Comparison of ENCODE assay signal across 9 cellular contexts in genomic region chr6:133512410-133513016, GRCh38.
DNase-seq lines count a peak whose midpoint lies in the region; ATAC-seq and TF ChIP-seq lines count a peak whose summit lies in the region.
"Had no signal": no experiment of that assay in that cellular context is flagged by ENCODE, and none has a peak within 500 bp of the region (broad histone marks: within the 10 kb centered on the region; RNA-seq: fewer than 3 reads in every experiment).

No MANE protein-coding gene starts in this region.

- no peak for TF ChIP-seq POLR2A in esophagus muscularis mucosa (IDR thresholded peaks at IDR 0.05; ENCODE audit: low read depth)

- H3K4me3 Mint-ChIP-seq in neural crest cell = no peak overlapping the region

- no peak for TF ChIP-seq EP300 in esophagus muscularis mucosa (IDR thresholded peaks at IDR 0.05)

- H3K4me1 Mint-ChIP-seq in neural crest cell = no peaks in the 10 kb centered on the region

- intact Hi-C loops in esophagus muscularis mucosa (cut with DNase I) = loop anchor here (5.0 to 10.0 kb wide), 3 partner anchors 328 to 690 kb away; no protein-coding TSS in a partner anchor

- TF ChIP-seq CTCF in esophagus muscularis mucosa (IDR thresholded peaks at IDR 0.05) (peak; percentile 57 to 61 (median 57)), neural crest cell (conservative IDR thresholded peaks at IDR 0.05) (peak; percentile 90)

- H3K27ac Mint-ChIP-seq in neural crest cell (ENCODE audit: unreplicated experiment) = no peak overlapping the region
- H3K27ac Mint-ChIP-seq: activated naive CD4-positive, alpha-beta T cell treated with anti-CD3 and anti-CD28 coated beads, Interleukin-2, amount 50 U/mL, for 72 hours had no signal

- no peaks in the 10 kb centered on the region for H3K4me1 ChIP-seq in esophagus muscularis mucosa

- peaks cover 5% of the 10 kb centered on the region for H3K27me3 Mint-ChIP-seq in neural crest cell (ENCODE audit: low read depth)

- no peaks in the 10 kb centered on the region for H3K27me3 ChIP-seq in esophagus muscularis mucosa

- 43% methylated on average over 4 of the region's 4 CpGs for WGBS in esophagus muscularis mucosa

- ATAC-seq in HG03439 (IDR thresholded peaks at IDR 0.05; ENCODE audit: unreplicated experiment) (no peak), GM19452 (IDR thresholded peaks at IDR 0.05; ENCODE audit: unreplicated experiment) (no peak)
- ATAC-seq: activated naive CD4-positive, alpha-beta T cell treated with anti-CD3 and anti-CD28 coated beads, Interleukin-2, amount 50 U/mL, for 72 hours had no signal

- no peaks in the 10 kb centered on the region for H3K36me3 Mint-ChIP-seq in neural crest cell (ENCODE audit: low read depth)
- H3K36me3 Mint-ChIP-seq: activated naive CD4-positive, alpha-beta T cell treated with anti-CD3 and anti-CD28 coated beads, Interleukin-2, amount 50 U/mL, for 72 hours had no signal

- H3K27ac ChIP-seq in esophagus muscularis mucosa (replicated peaks in 1 of 4) = no peak overlapping the region

- DNase-seq in NCI-H2171 treated with DMSO at 0.1 percent for 48 hours (lab: John Stamatoyannopoulos, UW) = peak; percentile 71
- no peak for DNase-seq in NCI-H2171 (lab: John Stamatoyannopoulos, UW)
- peak; percentile 32 for DNase-seq in Jurkat, Clone E6-1 (ENCODE audit: low read depth, low spot score)
- DNase-seq in T1000 (lab: John Stamatoyannopoulos, UW) = peak; percentile 27
- no peak for DNase-seq in esophagus muscularis mucosa (ENCODE audit: extremely low spot score)
- peak; percentile 51 for DNase-seq in neural crest cell (ENCODE audit: low read depth, low spot score)

- no peaks in the 10 kb centered on the region for H3K36me3 ChIP-seq in esophagus muscularis mucosa

- H3K9me3 ChIP-seq in esophagus muscularis mucosa = no peaks in the 10 kb centered on the region

- no peak overlapping the region for H3K4me3 ChIP-seq in Jurkat, Clone E6-1 (ENCODE audit: low read length)
- H3K4me3 ChIP-seq in esophagus muscularis mucosa = no peak overlapping the region

- H3K9me3 Mint-ChIP-seq in neural crest cell = no peaks in the 10 kb centered on the region

Comparison
In these comparisons a context has a peak if more than half of its experiments do, and no peak if none do; other contexts are left out.
1. DNase-seq: peak in NCI-H2171 treated with DMSO at 0.1 percent for 48 hours (single experiment), Jurkat, Clone E6-1 (single experiment), T1000 (single experiment) and neural crest cell (single experiment); none in NCI-H2171 (single experiment) and esophagus muscularis mucosa (single experiment).